In genomic region chr11:45227836-45228235, GRCh38 we compare ENCODE assay signal across 25 cellular contexts. TPM values are rescaled to one million over a fixed set of nuclear protein-coding genes. Genes with fewer than 3 reads are reported as not detected.
DNase-seq lines count a peak whose midpoint lies in the region; ATAC-seq and TF ChIP-seq lines count a peak whose summit lies in the region.
"Had no signal": no experiment of that assay in that cellular context is flagged by ENCODE, and none has a peak within 500 bp of the region (broad histone marks: within the 10 kb centered on the region; RNA-seq: fewer than 3 reads in every experiment).

No MANE protein-coding gene starts in this region.

- H3K27ac ChIP-seq in spleen: no peak overlapping the region
- H3K27ac ChIP-seq: BLaER1 had no signal

- whole genome bisulfite sequencing in spleen, 5 donors: 96 to 98% (median 97%) methylated on average over 19 of the region's 19 CpGs

- no peak overlapping the region for H3K27ac Mint-ChIP-seq in mesothelial cell of epicardium
- H3K27ac Mint-ChIP-seq: CD4-positive, alpha-beta memory T cell; CD4-positive, CD25-positive, alpha-beta regulatory T cell; CD8-positive, alpha-beta memory T cell had no signal

- peaks cover 6 to 64% (median 28%) of the 10 kb centered on the region in 6 donors for H3K36me3 ChIP-seq in spleen
- H3K36me3 ChIP-seq: BE2C had no signal

- no peak for ATAC-seq in HG02973 (IDR thresholded peaks at IDR 0.05; ENCODE audit: unreplicated experiment)
- ATAC-seq: GM12878 had no signal

- H3K27me3 Mint-ChIP-seq in mesothelial cell of epicardium (ENCODE audit: low read depth): no peaks in the 10 kb centered on the region
- H3K27me3 Mint-ChIP-seq: CD4-positive, alpha-beta memory T cell; CD4-positive, CD25-positive, alpha-beta regulatory T cell; CD8-positive, alpha-beta memory T cell had no signal

- peaks cover 52% of the 10 kb centered on the region for H3K36me3 Mint-ChIP-seq in mesothelial cell of epicardium

- TF ChIP-seq CTCF in spleen (IDR thresholded peaks at IDR 0.05 in 8 of 11, conservative IDR thresholded peaks at IDR 0.05 in 3 of 11) (no peak), mesothelial cell of epicardium (IDR thresholded peaks at IDR 0.05; ENCODE audit: unreplicated experiment) (no peak)

- no peaks in the 10 kb centered on the region for H3K9me3 Mint-ChIP-seq in mesothelial cell of epicardium
- H3K9me3 Mint-ChIP-seq: CD14-positive monocyte; CD4-positive, alpha-beta memory T cell; CD4-positive, CD25-positive, alpha-beta regulatory T cell; CD8-positive, alpha-beta memory T cell had no signal

- intact Hi-C loops in spleen (cut with DNase I; ENCODE audit: low total_unique reads): no loop called here

- no peak overlapping the region for H3K4me3 ChIP-seq in spleen
- H3K4me3 ChIP-seq: BLaER1, GM12878 had no signal

- H3K4me1 Mint-ChIP-seq in mesothelial cell of epicardium: peaks cover 1% of the 10 kb centered on the region
- H3K4me1 Mint-ChIP-seq: CD14-positive monocyte; CD8-positive, alpha-beta memory T cell had no signal

- no peaks in the 10 kb centered on the region for H3K27me3 ChIP-seq in spleen (replicated peaks in 1 of 7)
- H3K27me3 ChIP-seq: BE2C, BLaER1 had no signal

- H3K9me3 ChIP-seq in spleen: no peaks in the 10 kb centered on the region
- H3K9me3 ChIP-seq: BE2C had no signal

- no peak for TF ChIP-seq POLR2A in spleen (IDR thresholded peaks at IDR 0.05)

- H3K4me3 Mint-ChIP-seq in mesothelial cell of epicardium: no peak overlapping the region
- H3K4me3 Mint-ChIP-seq: CD14-positive monocyte; CD4-positive, alpha-beta memory T cell; CD4-positive, CD25-positive, alpha-beta regulatory T cell; CD8-positive, alpha-beta memory T cell had no signal

- DNase-seq in mesenteric fat pad (ENCODE audit: low spot score): peak; percentile 73
- peak; percentile 63 for DNase-seq in spleen
- no peak for DNase-seq in activated CD8-positive, alpha-beta memory T cell treated with anti-CD3 and anti-CD28 coated beads, Interleukin-2, amount 50 U/mL, for 4 hours
- no peak for DNase-seq in mesothelial cell of epicardium (ENCODE audit: low spot score in 2 of 2, unreplicated experiment in 2 of 2)
- DNase-seq: 8988T; ACHN; BE2C; C1 segment of cervical spinal cord; CD4-positive, alpha-beta memory T cell; CD4-positive, CD25-positive, alpha-beta regulatory T cell; CD8-positive, alpha-beta memory T cell; COR-L47; DMS 273 treated with DMSO at 0.1 percent for 48 hours; DMS153; DMS53; DMS79; DND-41; EL; GDM1 had no signal

- H3K4me1 ChIP-seq in spleen: no peaks in the 10 kb centered on the region
- H3K4me1 ChIP-seq: BE2C had no signal

RNA-seq across cellular contexts. Expression of gene SYT13, which starts 58.3 kb away (rescaled TPM):
- total RNA-seq in mesenteric fat pad (not detected), spleen (under 1 TPM in 5 of 7 donors, not detected in 2; 0.03 to 0.64 (median 0.28) TPM), mesothelial cell of epicardium (6.8 to 9.0 TPM (median 8.1 TPM) in 3 replicates)
- polyA plus RNA-seq in spleen: under 1 TPM; 0.02 to 0.11 (median 0.03) TPM
- total RNA-seq: CD4-positive, alpha-beta memory T cell; CD4-positive, CD25-positive, alpha-beta regulatory T cell; CD8-positive, alpha-beta memory T cell; G401; GM12878 had no signal
- polyA plus RNA-seq: AG04450; CD14-positive monocyte; CD4-positive, alpha-beta memory T cell; CD4-positive, CD25-positive, alpha-beta regulatory T cell; CD8-positive, alpha-beta memory T cell; GM12878 had no signal

Comparison
In these comparisons a context has a peak if more than half of its experiments do, and no peak if none do; other contexts are left out.
1. DNase-seq: peak in mesenteric fat pad (single experiment) and spleen (single experiment); none in activated CD8-positive, alpha-beta memory T cell treated with anti-CD3 and anti-CD28 coated beads, Interleukin-2, amount 50 U/mL, for 4 hours (single experiment) and mesothelial cell of epicardium (0 of 2).